10 cellular contexts compared by ENCODE assay signal in genomic region chr12:89373772-89374572, GRCh38. TPM values are rescaled to one million over a fixed set of nuclear protein-coding genes. Genes with fewer than 3 reads are reported as not detected.
DNase-seq lines count a peak whose midpoint lies in the region; ATAC-seq and TF ChIP-seq lines count a peak whose summit lies in the region.
"Had no signal": no experiment of that assay in that cellular context is flagged by ENCODE, and none has a peak within 500 bp of the region (broad histone marks: within the 10 kb centered on the region; RNA-seq: fewer than 3 reads in every experiment).

No MANE protein-coding gene starts in this region.

- H3K4me3 Mint-ChIP-seq in stimulated activated naive CD8-positive, alpha-beta T cell treated with anti-CD3 and anti-CD28 coated beads, Interleukin-15, amount 100 ng/mL, for 72 hours = no peak overlapping the region

- H3K4me1 Mint-ChIP-seq in stimulated activated naive CD8-positive, alpha-beta T cell treated with anti-CD3 and anti-CD28 coated beads, Interleukin-15, amount 100 ng/mL, for 72 hours = peaks cover 39% of the 10 kb centered on the region

- peak; percentile 49 for DNase-seq in HS-5 (ENCODE audit: low read depth)
- peak; percentile 83 for DNase-seq in brain microvascular endothelial cell
- no peak for DNase-seq in right atrium auricular region (ENCODE audit: low spot score)
- no peak for DNase-seq in stimulated activated naive CD8-positive, alpha-beta T cell treated with anti-CD3 and anti-CD28 coated beads, Interleukin-15, amount 100 ng/mL, for 72 hours
- no peak for DNase-seq in activated CD4-positive, alpha-beta T cell treated with anti-CD3 and anti-CD28 coated beads, Interleukin-2, amount 50 U/mL, for 1 hour
- DNase-seq: NCI-H524 treated with DMSO at 0.1 percent for 48 hours had no signal

- peaks cover 0 to 6% of the 10 kb centered on the region in 2 donors for H3K9me3 Mint-ChIP-seq in stimulated activated naive CD8-positive, alpha-beta T cell treated with anti-CD3 and anti-CD28 coated beads, Interleukin-15, amount 100 ng/mL, for 72 hours

- H3K27me3 Mint-ChIP-seq in stimulated activated naive CD8-positive, alpha-beta T cell treated with anti-CD3 and anti-CD28 coated beads, Interleukin-15, amount 100 ng/mL, for 72 hours = no peaks in the 10 kb centered on the region

- H3K9ac ChIP-seq in skeletal muscle satellite cell (ENCODE audit: low read depth, low read length) = peak overlapping the region; percentile 43

- H3K36me3 ChIP-seq in brain microvascular endothelial cell (replicated peaks) (no peaks in the 10 kb centered on the region), right atrium auricular region (no peaks in the 10 kb centered on the region), skeletal muscle satellite cell (ENCODE audit: insufficient read depth, low read length) (no peaks in the 10 kb centered on the region)

- H3K4me3 ChIP-seq in brain microvascular endothelial cell (ENCODE audit: low read depth, low read length) (no peak overlapping the region), right atrium auricular region (no peak overlapping the region), skeletal muscle satellite cell (ENCODE audit: low read length) (peak overlapping the region; percentile 40)

- H3K4me2 ChIP-seq in skeletal muscle satellite cell (ENCODE audit: low read length) = peak overlapping the region; percentile 72

- peak overlapping the region; percentile 63 for H3K27ac ChIP-seq in brain microvascular endothelial cell
- peak overlapping the region; percentile 51 to 67 for H3K27ac ChIP-seq in right atrium auricular region

- no peaks in the 10 kb centered on the region for H3K27me3 ChIP-seq in brain microvascular endothelial cell (replicated peaks)
- no peaks in the 10 kb centered on the region for H3K27me3 ChIP-seq in right atrium auricular region
- no peaks in the 10 kb centered on the region for H3K27me3 ChIP-seq in skeletal muscle satellite cell (ENCODE audit: control insufficient read depth, insufficient read depth, low read length)

- H3K9me3 ChIP-seq in right atrium auricular region (no peaks in the 10 kb centered on the region), skeletal muscle satellite cell (replicated peaks; ENCODE audit: low read length) (no peaks in the 10 kb centered on the region)

- peaks cover 0 to 29% of the 10 kb centered on the region in 2 donors for H3K4me1 ChIP-seq in right atrium auricular region
- H3K4me1 ChIP-seq in skeletal muscle satellite cell (ENCODE audit: control insufficient read depth, insufficient read depth, low read length) = peaks cover 54% of the 10 kb centered on the region

- in situ Hi-C loops in brain microvascular endothelial cell (cut with HindIII; ENCODE audit: low pct_ligation_motif_present, low sequenced_read_pairs) = loop anchor here (25.0 kb wide), 1 partner anchor 88 kb away; no protein-coding TSS in a partner anchor

- ATAC-seq in stimulated activated naive CD8-positive, alpha-beta T cell treated with anti-CD3 and anti-CD28 coated beads, Interleukin-15, amount 100 ng/mL, for 72 hours = no peak
- no peak for ATAC-seq in HG02938 (IDR thresholded peaks at IDR 0.05; ENCODE audit: unreplicated experiment)
- no peak for ATAC-seq in GM19328 (IDR thresholded peaks at IDR 0.05; ENCODE audit: unreplicated experiment)
- ATAC-seq: activated naive CD4-positive, alpha-beta T cell treated with anti-CD3 and anti-CD28 coated beads, Interleukin-2, amount 50 U/mL, for 72 hours had no signal

- TF ChIP-seq CTCF in brain microvascular endothelial cell (IDR thresholded peaks at IDR 0.05; ENCODE audit: low read depth, low read length, missing control alignments) (no peak), right atrium auricular region (IDR thresholded peaks at IDR 0.05) (no peak)

- H3K27ac Mint-ChIP-seq in stimulated activated naive CD8-positive, alpha-beta T cell treated with anti-CD3 and anti-CD28 coated beads, Interleukin-15, amount 100 ng/mL, for 72 hours = no peak overlapping the region
- H3K27ac Mint-ChIP-seq: activated naive CD4-positive, alpha-beta T cell treated with anti-CD3 and anti-CD28 coated beads, Interleukin-2, amount 50 U/mL, for 72 hours had no signal

RNA-seq across cellular contexts. Expression of gene DUSP6, which starts 21.7 kb away (rescaled TPM):
- 10 to 100 TPM; 25.7 to 54.1 TPM for total RNA-seq in right atrium auricular region
- total RNA-seq in skeletal muscle satellite cell (2012; rRNA removed) = 161 and 205 TPM in 2 replicates

Comparison
In these comparisons a context has a peak if more than half of its experiments do, and no peak if none do; other contexts are left out.
1. DNase-seq: peak in HS-5 (single experiment) and brain microvascular endothelial cell (single experiment); none in right atrium auricular region (single experiment), stimulated activated naive CD8-positive, alpha-beta T cell treated with anti-CD3 and anti-CD28 coated beads, Interleukin-15, amount 100 ng/mL, for 72 hours (0 of 2) and activated CD4-positive, alpha-beta T cell treated with anti-CD3 and anti-CD28 coated beads, Interleukin-2, amount 50 U/mL, for 1 hour (single experiment).